Comparison of ENCODE assay signal across 1 cellular context in the genomic region with DNA sequence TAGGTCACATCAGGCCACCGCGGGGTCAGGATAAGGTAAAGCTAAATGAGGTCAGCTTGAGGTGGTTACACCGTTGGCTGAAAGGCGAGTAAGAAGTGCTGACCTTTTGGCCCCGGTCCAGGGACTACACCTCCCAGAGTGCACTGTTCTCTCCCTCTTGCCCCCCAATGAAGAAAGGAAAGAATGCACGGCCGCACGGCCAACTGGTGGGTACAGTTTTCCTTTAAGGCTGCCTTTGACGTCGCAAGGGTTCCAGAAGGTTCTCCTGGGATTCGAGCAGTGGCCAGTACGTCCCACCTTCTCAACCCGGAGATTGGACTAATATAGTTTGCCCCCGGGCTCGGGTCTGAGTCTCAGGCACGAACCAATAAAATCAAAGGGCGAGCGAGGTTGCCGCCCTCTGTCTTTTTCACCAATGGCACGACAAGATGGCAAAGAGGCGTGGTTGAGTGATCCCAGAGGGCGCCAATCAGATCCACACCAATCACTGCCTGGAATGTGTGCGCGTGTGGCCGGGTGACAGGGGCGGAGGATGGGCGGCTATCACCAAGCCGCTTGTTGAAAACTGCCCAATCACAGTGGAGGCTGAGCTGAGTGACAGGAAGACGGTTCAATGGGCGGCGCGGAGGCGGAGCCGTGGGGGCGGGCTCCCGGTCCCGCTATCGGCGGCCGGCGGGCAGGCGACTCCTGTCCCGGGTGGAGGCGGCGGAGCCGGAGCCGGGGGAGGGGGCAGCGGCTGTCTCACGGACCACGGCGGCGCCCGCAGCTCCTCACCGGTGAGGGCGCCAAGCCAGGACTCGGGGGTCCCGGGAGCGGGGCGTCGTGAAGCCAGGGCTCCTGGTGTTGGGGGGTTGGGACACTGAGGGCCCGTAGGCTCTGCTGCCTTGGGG.
A peak's percentile ranks its signal among the peaks of the same experiment; 100 is the strongest.
TF ChIP-seq lines count a peak whose summit lies in the region.

A gene (plus strand): TSS at position 690 of the 890 bp plus-strand sequence. CDS start 886 bp downstream, outside the sequence.

TF ChIP-seq in HepG2, 621 proteins besides CTCF, POLR2A, EP300 and RAD21 (continued from another document and continues in another):
- TF ChIP-seq, protein P1, sequence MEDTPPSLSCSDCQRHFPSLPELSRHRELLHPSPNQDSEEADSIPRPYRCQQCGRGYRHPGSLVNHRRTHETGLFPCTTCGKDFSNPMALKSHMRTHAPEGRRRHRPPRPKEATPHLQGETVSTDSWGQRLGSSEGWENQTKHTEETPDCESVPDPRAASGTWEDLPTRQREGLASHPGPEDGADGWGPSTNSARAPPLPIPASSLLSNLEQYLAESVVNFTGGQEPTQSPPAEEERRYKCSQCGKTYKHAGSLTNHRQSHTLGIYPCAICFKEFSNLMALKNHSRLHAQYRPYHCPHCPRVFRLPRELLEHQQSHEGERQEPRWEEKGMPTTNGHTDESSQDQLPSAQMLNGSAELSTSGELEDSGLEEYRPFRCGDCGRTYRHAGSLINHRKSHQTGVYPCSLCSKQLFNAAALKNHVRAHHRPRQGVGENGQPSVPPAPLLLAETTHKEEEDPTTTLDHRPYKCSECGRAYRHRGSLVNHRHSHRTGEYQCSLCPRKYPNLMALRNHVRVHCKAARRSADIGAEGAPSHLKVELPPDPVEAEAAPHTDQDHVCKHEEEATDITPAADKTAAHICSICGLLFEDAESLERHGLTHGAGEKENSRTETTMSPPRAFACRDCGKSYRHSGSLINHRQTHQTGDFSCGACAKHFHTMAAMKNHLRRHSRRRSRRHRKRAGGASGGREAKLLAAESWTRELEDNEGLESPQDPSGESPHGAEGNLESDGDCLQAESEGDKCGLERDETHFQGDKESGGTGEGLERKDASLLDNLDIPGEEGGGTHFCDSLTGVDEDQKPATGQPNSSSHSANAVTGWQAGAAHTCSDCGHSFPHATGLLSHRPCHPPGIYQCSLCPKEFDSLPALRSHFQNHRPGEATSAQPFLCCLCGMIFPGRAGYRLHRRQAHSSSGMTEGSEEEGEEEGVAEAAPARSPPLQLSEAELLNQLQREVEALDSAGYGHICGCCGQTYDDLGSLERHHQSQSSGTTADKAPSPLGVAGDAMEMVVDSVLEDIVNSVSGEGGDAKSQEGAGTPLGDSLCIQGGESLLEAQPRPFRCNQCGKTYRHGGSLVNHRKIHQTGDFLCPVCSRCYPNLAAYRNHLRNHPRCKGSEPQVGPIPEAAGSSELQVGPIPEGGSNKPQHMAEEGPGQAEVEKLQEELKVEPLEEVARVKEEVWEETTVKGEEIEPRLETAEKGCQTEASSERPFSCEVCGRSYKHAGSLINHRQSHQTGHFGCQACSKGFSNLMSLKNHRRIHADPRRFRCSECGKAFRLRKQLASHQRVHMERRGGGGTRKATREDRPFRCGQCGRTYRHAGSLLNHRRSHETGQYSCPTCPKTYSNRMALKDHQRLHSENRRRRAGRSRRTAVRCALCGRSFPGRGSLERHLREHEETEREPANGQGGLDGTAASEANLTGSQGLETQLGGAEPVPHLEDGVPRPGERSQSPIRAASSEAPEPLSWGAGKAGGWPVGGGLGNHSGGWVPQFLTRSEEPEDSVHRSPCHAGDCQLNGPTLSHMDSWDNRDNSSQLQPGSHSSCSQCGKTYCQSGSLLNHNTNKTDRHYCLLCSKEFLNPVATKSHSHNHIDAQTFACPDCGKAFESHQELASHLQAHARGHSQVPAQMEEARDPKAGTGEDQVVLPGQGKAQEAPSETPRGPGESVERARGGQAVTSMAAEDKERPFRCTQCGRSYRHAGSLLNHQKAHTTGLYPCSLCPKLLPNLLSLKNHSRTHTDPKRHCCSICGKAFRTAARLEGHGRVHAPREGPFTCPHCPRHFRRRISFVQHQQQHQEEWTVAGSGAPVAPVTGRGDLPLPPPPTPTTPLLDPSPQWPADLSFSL (CRISPR knock-in tag; IDR thresholded peaks at IDR 0.05): no peak
- TF ChIP-seq, protein P2, sequence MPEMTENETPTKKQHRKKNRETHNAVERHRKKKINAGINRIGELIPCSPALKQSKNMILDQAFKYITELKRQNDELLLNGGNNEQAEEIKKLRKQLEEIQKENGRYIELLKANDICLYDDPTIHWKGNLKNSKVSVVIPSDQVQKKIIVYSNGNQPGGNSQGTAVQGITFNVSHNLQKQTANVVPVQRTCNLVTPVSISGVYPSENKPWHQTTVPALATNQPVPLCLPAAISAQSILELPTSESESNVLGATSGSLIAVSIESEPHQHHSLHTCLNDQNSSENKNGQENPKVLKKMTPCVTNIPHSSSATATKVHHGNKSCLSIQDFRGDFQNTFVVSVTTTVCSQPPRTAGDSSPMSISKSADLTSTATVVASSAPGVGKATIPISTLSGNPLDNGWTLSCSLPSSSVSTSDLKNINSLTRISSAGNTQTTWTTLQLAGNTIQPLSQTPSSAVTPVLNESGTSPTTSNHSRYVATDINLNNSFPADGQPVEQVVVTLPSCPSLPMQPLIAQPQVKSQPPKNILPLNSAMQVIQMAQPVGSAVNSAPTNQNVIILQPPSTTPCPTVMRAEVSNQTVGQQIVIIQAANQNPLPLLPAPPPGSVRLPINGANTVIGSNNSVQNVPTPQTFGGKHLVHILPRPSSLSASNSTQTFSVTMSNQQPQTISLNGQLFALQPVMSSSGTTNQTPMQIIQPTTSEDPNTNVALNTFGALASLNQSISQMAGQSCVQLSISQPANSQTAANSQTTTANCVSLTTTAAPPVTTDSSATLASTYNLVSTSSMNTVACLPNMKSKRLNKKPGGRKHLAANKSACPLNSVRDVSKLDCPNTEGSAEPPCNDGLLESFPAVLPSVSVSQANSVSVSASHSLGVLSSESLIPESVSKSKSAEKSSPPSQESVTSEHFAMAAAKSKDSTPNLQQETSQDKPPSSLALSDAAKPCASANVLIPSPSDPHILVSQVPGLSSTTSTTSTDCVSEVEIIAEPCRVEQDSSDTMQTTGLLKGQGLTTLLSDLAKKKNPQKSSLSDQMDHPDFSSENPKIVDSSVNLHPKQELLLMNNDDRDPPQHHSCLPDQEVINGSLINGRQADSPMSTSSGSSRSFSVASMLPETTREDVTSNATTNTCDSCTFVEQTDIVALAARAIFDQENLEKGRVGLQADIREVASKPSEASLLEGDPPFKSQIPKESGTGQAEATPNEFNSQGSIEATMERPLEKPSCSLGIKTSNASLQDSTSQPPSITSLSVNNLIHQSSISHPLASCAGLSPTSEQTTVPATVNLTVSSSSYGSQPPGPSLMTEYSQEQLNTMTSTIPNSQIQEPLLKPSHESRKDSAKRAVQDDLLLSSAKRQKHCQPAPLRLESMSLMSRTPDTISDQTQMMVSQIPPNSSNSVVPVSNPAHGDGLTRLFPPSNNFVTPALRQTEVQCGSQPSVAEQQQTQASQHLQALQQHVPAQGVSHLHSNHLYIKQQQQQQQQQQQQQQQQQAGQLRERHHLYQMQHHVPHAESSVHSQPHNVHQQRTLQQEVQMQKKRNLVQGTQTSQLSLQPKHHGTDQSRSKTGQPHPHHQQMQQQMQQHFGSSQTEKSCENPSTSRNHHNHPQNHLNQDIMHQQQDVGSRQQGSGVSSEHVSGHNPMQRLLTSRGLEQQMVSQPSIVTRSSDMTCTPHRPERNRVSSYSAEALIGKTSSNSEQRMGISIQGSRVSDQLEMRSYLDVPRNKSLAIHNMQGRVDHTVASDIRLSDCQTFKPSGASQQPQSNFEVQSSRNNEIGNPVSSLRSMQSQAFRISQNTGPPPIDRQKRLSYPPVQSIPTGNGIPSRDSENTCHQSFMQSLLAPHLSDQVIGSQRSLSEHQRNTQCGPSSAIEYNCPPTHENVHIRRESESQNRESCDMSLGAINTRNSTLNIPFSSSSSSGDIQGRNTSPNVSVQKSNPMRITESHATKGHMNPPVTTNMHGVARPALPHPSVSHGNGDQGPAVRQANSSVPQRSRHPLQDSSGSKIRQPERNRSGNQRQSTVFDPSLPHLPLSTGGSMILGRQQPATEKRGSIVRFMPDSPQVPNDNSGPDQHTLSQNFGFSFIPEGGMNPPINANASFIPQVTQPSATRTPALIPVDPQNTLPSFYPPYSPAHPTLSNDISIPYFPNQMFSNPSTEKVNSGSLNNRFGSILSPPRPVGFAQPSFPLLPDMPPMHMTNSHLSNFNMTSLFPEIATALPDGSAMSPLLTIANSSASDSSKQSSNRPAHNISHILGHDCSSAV (CRISPR knock-in tag; IDR thresholded peaks at IDR 0.05; ENCODE audit: borderline replicate concordance): no peak
- TF ChIP-seq, protein P3, sequence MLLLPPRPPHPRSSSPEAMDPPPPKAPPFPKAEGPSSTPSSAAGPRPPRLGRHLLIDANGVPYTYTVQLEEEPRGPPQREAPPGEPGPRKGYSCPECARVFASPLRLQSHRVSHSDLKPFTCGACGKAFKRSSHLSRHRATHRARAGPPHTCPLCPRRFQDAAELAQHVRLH (CRISPR knock-in tag; IDR thresholded peaks at IDR 0.05; ENCODE audit: borderline replicate concordance, low read depth): no peak
- TF ChIP-seq POLR2G (IDR thresholded peaks at IDR 0.05; ENCODE audit: low read depth, low read length): peak; percentile 13; the same call in 1 of the 2 replicates
- TF ChIP-seq SETDB1 (CRISPR knock-in tag; IDR thresholded peaks at IDR 0.05; ENCODE audit: borderline replicate concordance): no peak
- no peak for TF ChIP-seq ZNF766 (CRISPR knock-in tag; IDR thresholded peaks at IDR 0.05; ENCODE audit: borderline replicate concordance)
- no peak for TF ChIP-seq ZNF562 (CRISPR knock-in tag; IDR thresholded peaks at IDR 0.05; ENCODE audit: borderline replicate concordance)
- TF ChIP-seq MIER3 (CRISPR knock-in tag; IDR thresholded peaks at IDR 0.05; ENCODE audit: borderline replicate concordance): no peak
- TF ChIP-seq, protein P4, sequence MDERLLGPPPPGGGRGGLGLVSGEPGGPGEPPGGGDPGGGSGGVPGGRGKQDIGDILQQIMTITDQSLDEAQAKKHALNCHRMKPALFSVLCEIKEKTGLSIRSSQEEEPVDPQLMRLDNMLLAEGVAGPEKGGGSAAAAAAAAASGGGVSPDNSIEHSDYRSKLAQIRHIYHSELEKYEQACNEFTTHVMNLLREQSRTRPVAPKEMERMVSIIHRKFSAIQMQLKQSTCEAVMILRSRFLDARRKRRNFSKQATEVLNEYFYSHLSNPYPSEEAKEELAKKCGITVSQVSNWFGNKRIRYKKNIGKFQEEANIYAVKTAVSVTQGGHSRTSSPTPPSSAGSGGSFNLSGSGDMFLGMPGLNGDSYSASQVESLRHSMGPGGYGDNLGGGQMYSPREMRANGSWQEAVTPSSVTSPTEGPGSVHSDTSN (CRISPR knock-in tag; IDR thresholded peaks at IDR 0.05): peak; percentile 97
- no peak for TF ChIP-seq MZF1 (CRISPR knock-in tag; IDR thresholded peaks at IDR 0.05; ENCODE audit: borderline replicate concordance)
- 0 out of 2 replicates have a peak, but pooled peaks have one; percentile 7 for TF ChIP-seq HDAC2 (CRISPR knock-in tag; IDR thresholded peaks at IDR 0.05)
- peak; percentile 56; the same call in 1 of the 2 replicates for TF ChIP-seq RFX5 (IDR thresholded peaks at IDR 0.05; ENCODE audit: low read depth, low read length)
- TF ChIP-seq SOX5 (CRISPR knock-in tag; IDR thresholded peaks at IDR 0.05; ENCODE audit: borderline replicate concordance): no peak
- TF ChIP-seq ARNTL (CRISPR knock-in tag; IDR thresholded peaks at IDR 0.05): peak; percentile 77; the same call in 1 of the 2 replicates
- TF ChIP-seq, protein P5, sequence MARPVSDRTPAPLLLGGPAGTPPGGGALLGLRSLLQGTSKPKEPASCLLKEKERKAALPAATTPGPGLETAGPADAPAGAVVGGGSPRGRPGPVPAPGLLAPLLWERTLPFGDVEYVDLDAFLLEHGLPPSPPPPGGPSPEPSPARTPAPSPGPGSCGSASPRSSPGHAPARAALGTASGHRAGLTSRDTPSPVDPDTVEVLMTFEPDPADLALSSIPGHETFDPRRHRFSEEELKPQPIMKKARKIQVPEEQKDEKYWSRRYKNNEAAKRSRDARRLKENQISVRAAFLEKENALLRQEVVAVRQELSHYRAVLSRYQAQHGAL (CRISPR knock-in tag; IDR thresholded peaks at IDR 0.05; ENCODE audit: not compliant biosample characterization): no peak
- TF ChIP-seq, protein P6, sequence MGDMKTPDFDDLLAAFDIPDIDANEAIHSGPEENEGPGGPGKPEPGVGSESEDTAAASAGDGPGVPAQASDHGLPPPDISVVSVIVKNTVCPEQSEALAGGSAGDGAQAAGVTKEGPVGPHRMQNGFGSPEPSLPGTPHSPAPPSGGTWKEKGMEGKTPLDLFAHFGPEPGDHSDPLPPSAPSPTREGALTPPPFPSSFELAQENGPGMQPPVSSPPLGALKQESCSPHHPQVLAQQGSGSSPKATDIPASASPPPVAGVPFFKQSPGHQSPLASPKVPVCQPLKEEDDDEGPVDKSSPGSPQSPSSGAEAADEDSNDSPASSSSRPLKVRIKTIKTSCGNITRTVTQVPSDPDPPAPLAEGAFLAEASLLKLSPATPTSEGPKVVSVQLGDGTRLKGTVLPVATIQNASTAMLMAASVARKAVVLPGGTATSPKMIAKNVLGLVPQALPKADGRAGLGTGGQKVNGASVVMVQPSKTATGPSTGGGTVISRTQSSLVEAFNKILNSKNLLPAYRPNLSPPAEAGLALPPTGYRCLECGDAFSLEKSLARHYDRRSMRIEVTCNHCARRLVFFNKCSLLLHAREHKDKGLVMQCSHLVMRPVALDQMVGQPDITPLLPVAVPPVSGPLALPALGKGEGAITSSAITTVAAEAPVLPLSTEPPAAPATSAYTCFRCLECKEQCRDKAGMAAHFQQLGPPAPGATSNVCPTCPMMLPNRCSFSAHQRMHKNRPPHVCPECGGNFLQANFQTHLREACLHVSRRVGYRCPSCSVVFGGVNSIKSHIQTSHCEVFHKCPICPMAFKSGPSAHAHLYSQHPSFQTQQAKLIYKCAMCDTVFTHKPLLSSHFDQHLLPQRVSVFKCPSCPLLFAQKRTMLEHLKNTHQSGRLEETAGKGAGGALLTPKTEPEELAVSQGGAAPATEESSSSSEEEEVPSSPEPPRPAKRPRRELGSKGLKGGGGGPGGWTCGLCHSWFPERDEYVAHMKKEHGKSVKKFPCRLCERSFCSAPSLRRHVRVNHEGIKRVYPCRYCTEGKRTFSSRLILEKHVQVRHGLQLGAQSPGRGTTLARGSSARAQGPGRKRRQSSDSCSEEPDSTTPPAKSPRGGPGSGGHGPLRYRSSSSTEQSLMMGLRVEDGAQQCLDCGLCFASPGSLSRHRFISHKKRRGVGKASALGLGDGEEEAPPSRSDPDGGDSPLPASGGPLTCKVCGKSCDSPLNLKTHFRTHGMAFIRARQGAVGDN (CRISPR knock-in tag; IDR thresholded peaks at IDR 0.05): peak; percentile 59
- TF ChIP-seq ZNF747 (CRISPR knock-in tag; IDR thresholded peaks at IDR 0.05; ENCODE audit: borderline replicate concordance): 0 out of 2 replicates have a peak, but pooled peaks have one; percentile 45
- no peak for TF ChIP-seq JUND (CRISPR knock-in tag; IDR thresholded peaks at IDR 0.05)
- TF ChIP-seq, protein P7, sequence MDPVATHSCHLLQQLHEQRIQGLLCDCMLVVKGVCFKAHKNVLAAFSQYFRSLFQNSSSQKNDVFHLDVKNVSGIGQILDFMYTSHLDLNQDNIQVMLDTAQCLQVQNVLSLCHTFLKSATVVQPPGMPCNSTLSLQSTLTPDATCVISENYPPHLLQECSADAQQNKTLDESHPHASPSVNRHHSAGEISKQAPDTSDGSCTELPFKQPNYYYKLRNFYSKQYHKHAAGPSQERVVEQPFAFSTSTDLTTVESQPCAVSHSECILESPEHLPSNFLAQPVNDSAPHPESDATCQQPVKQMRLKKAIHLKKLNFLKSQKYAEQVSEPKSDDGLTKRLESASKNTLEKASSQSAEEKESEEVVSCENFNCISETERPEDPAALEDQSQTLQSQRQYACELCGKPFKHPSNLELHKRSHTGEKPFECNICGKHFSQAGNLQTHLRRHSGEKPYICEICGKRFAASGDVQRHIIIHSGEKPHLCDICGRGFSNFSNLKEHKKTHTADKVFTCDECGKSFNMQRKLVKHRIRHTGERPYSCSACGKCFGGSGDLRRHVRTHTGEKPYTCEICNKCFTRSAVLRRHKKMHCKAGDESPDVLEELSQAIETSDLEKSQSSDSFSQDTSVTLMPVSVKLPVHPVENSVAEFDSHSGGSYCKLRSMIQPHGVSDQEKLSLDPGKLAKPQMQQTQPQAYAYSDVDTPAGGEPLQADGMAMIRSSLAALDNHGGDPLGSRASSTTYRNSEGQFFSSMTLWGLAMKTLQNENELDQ (CRISPR knock-in tag; IDR thresholded peaks at IDR 0.05; ENCODE audit: borderline replicate concordance): no peak
- peak; percentile 88 for TF ChIP-seq PHF21A (CRISPR knock-in tag; IDR thresholded peaks at IDR 0.05)
- no peak for TF ChIP-seq TCF7 (IDR thresholded peaks at IDR 0.05; ENCODE audit: low read depth)
- no peak for TF ChIP-seq YY1 (IDR thresholded peaks at IDR 0.05; ENCODE audit: insufficient read depth, insufficient replicate concordance, low read depth, low read length)
- peak; percentile 99 for TF ChIP-seq TEAD3 (CRISPR knock-in tag; optimal IDR thresholded peaks at IDR 0.05; ENCODE audit: borderline replicate concordance)
